ENCODE assay signal across 27 cellular contexts in the genomic region with DNA sequence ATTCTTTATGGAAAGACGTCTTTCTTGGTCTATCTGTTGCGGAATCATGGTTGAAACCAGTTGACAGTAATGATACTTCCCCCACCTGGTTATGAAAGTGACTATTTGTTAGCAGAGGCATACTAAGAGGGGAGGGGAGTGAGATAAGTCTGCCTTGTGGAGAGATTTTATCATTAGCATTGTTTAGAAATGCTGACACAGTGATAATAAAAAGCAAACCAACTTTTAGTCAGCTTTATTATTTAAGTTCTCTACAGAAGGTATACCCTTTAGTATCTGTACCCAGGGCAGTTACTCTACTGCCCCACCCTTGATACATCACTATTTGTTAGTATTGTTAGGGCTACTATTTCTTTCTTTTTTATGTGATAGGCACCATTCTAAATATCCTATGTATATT. TPM values are rescaled to one million over a fixed set of nuclear protein-coding genes. Genes with fewer than 3 reads are reported as not detected.
"Had no signal": no experiment of that assay in that cellular context is flagged by ENCODE, and none has a peak within 500 bp of the region (broad histone marks: within the 10 kb centered on the region; RNA-seq: fewer than 3 reads in every experiment).

No MANE protein-coding gene starts in this region.

- H3K27ac ChIP-seq: stomach, suprapubic skin, testis, thoracic aorta, thyroid gland, tibial artery, tibial nerve, transverse colon, upper lobe of left lung, upper lobe of right lung, uterus, vagina had no signal

- H3K4me3 ChIP-seq: stomach, suprapubic skin, testis, thoracic aorta, thyroid gland, tibial artery, tibial nerve, transverse colon, upper lobe of left lung, upper lobe of right lung, uterus, vagina had no signal

- FAIRE-seq: urothelium cell line had no signal

- ATAC-seq: stimulated activated effector memory CD8-positive, alpha-beta T cell treated with anti-CD3 and anti-CD28 coated beads, Interleukin-12 subunit alpha, Interleukin-12 subunit beta, amount 100 ng/mL, for 72 hours; stimulated activated memory B cell treated with anti-CD40 and anti-IgM and Interleukin-4, amounts not matched to agents 10 μg/mL and 1 μg/mL and 100 μg/mL, for 72 hours; stimulated activated naive B cell treated with anti-CD40 and anti-IgM and Interleukin-4, amounts not matched to agents 10 μg/mL and 1 μg/mL and 100 μg/mL, for 72 hours; stimulated activated naive CD8-positive, alpha-beta T cell treated with anti-CD3 and anti-CD28 coated beads, Interleukin-15, amount 100 ng/mL, for 72 hours; stimulated activated naive CD8-positive, alpha-beta T cell treated with anti-CD3 and anti-CD28 coated beads, Interleukin-15, Interleukin-2, amounts not matched to agents 100 U/mL and 50 U/mL, for 24 hours; upper lobe of right lung had no signal

- H3K4me1 ChIP-seq: stomach, suprapubic skin, testis, thyroid gland, tibial artery, tibial nerve, transverse colon, upper lobe of left lung, upper lobe of right lung, uterus, vagina had no signal

- DNase-seq: stimulated activated CD4-positive, alpha-beta T cell treated with anti-CD3 and anti-CD28 coated beads, Interleukin-2, amount 100 ng/mL, for 48 hours; stimulated activated CD4-positive, alpha-beta T cell treated with anti-CD3 and anti-CD28 coated beads, Interleukin-4, amount 100 ng/mL, for 1 hour; stimulated activated CD4-positive, alpha-beta T cell treated with anti-CD3 and anti-CD28 coated beads, Interleukin-4, amount 100 ng/mL, for 24 hours; stimulated activated CD4-positive, alpha-beta T cell treated with anti-CD3 and anti-CD28 coated beads, Interleukin-4, amount 100 ng/mL, for 4 hours; stimulated activated CD8-positive, alpha-beta memory T cell treated with anti-CD3 and anti-CD28 coated beads, Interleukin-4, amount 100 ng/mL, for 48 hours; stimulated activated naive B cell treated with anti-CD40 and anti-IgM and Interleukin-4, amounts not matched to agents 10 μg/mL and 1 μg/mL and 100 μg/mL, for 72 hours; stimulated activated naive CD4-positive, alpha-beta T cell; stimulated activated naive CD4-positive, alpha-beta T cell treated with Interleukin-2 at 50 U/mL for 16 hours; stimulated activated naive CD8-positive, alpha-beta T cell treated with anti-CD3 and anti-CD28 coated beads, Interleukin-15, amount 100 ng/mL, for 72 hours; stimulated activated naive CD8-positive, alpha-beta T cell treated with anti-CD3 and anti-CD28 coated beads, Interleukin-15, Interleukin-2, amounts not matched to agents 100 U/mL and 50 U/mL, for 24 hours; stomach; substantia nigra; testis; thyroid gland; tibial artery; transverse colon; upper lobe of left lung; upper lobe of right lung; uterus had no signal

- H3K36me3 ChIP-seq: stomach, suprapubic skin, thoracic aorta, thyroid gland, tibial artery, tibial nerve, transverse colon, upper lobe of left lung, upper lobe of right lung, uterus, vagina had no signal

- H3K9me3 ChIP-seq: stomach, suprapubic skin, testis, thoracic aorta, thyroid gland, tibial nerve, transverse colon, upper lobe of right lung, uterus, vagina had no signal

- H3K27me3 ChIP-seq: suprapubic skin, testis, thyroid gland, tibial artery, tibial nerve, transverse colon, upper lobe of left lung, upper lobe of right lung, uterus, vagina had no signal

RNA-seq across cellular contexts. Expression of a gene that starts 26.9 kb away (rescaled TPM):
- total RNA-seq: thoracic aorta, thyroid gland, tibial nerve, upper lobe of left lung, upper lobe of right lung had no signal
- polyA plus RNA-seq: stomach, thymus had no signal
